ENCODE assay signal across 7 cellular contexts in the genomic region with DNA sequence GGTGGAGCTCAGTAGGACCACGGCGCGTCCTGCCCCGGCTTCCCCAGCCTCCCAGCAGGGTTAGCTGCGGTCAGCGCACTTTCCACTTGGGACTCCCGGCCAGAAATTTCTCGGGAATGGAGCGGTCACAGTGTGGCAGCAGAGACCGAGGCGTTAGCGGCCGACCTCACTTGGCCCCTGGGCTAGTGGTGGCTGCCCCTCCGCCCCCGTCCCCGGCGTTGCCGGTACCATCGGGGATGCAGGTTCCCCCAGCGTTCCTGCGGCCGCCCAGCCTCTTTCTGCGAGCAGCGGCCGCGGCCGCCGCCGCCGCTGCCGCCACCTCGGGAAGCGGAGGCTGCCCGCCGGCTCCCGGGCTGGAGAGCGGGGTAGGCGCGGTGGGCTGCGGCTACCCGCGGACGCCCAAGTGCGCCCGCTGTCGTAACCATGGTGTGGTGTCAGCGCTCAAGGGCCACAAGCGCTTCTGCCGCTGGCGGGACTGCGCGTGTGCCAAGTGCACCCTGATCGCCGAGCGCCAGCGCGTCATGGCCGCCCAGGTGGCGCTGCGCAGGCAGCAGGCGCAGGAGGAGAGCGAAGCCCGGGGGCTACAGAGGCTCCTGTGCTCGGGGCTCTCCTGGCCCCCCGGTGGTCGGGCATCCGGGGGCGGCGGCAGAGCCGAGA. TPM values are rescaled to one million over a fixed set of nuclear protein-coding genes. Genes with fewer than 3 reads are reported as not detected.
DNase-seq lines count a peak whose midpoint lies in the region; ATAC-seq and TF ChIP-seq lines count a peak whose summit lies in the region.

No MANE protein-coding gene starts in this region.

- TF ChIP-seq POLR2A in vagina (IDR thresholded peaks at IDR 0.05): no peak

- H3K27me3 ChIP-seq in vagina: no peaks in the 10 kb centered on the region

- peaks cover 42% of the 10 kb centered on the region for H3K27me3 Mint-ChIP-seq in activated naive CD4-positive, alpha-beta T cell treated with anti-CD3 and anti-CD28 coated beads for 36 hours (ENCODE audit: low read depth)

- H3K27ac ChIP-seq in vagina: peak overlapping the region; percentile 49

- H3K4me3 Mint-ChIP-seq in activated naive CD4-positive, alpha-beta T cell treated with anti-CD3 and anti-CD28 coated beads for 36 hours: peak overlapping the region; percentile 56

- peak; percentile 93 for ATAC-seq in GM18498 (IDR thresholded peaks at IDR 0.05; ENCODE audit: unreplicated experiment)
- ATAC-seq in HG02943 (IDR thresholded peaks at IDR 0.05; ENCODE audit: low read depth, unreplicated experiment): peak; percentile 57

- H3K4me3 ChIP-seq in vagina: peak overlapping the region; percentile 54 to 68

- CTCF ChIA-PET in activated naive CD4-positive, alpha-beta T cell treated with anti-CD3 and anti-CD28 coated beads for 36 hours (lab: Charles Lee): no interaction called here

- H3K9me3 Mint-ChIP-seq in activated naive CD4-positive, alpha-beta T cell treated with anti-CD3 and anti-CD28 coated beads for 36 hours: no peaks in the 10 kb centered on the region

- no peaks in the 10 kb centered on the region for H3K36me3 Mint-ChIP-seq in activated naive CD4-positive, alpha-beta T cell treated with anti-CD3 and anti-CD28 coated beads for 36 hours (ENCODE audit: low read depth)

- DNase-seq in NCI-H460 (ENCODE audit: extremely low read depth, low read depth) (peak; percentile 61), glomerular visceral epithelial cell (ENCODE audit: extremely low spot score) (peak; percentile 83), occipital lobe (lab: John Stamatoyannopoulos, UW) (peak; percentile 35), vagina (ENCODE audit: extremely low spot score in 2 of 2) (no peak)
- peak; percentile 38 for DNase-seq in activated naive CD4-positive, alpha-beta T cell treated with anti-CD3 and anti-CD28 coated beads for 36 hours

- intact Hi-C loops in activated naive CD4-positive, alpha-beta T cell treated with anti-CD3 and anti-CD28 coated beads for 36 hours (cut with micrococcal nuclease): no loop called here
- intact Hi-C loops in vagina (cut with DNase I): no loop called here

- H3K9me3 ChIP-seq in vagina: no peaks in the 10 kb centered on the region

- H3K4me1 ChIP-seq in vagina: peaks cover 4% of the 10 kb centered on the region

- no peak for TF ChIP-seq CTCF in vagina (IDR thresholded peaks at IDR 0.05)

- no peaks in the 10 kb centered on the region for H3K36me3 ChIP-seq in vagina

- H3K27ac Mint-ChIP-seq in activated naive CD4-positive, alpha-beta T cell treated with anti-CD3 and anti-CD28 coated beads for 36 hours: no peak overlapping the region

- H3K4me1 Mint-ChIP-seq in activated naive CD4-positive, alpha-beta T cell treated with anti-CD3 and anti-CD28 coated beads for 36 hours (ENCODE audit: low read depth): peaks cover 5% of the 10 kb centered on the region

RNA-seq across cellular contexts. Expression of a gene that starts 0.5 kb away (rescaled TPM):
- 1.3 and 1.4 TPM in 2 replicates for total RNA-seq in NCI-H460 (2014; rRNA removed; shearing (Covaris generic))
- polyA plus RNA-seq in NCI-H460 (2014; cell fraction: nucleus; rRNA removed): 0.19 and 0.21 TPM in 2 replicates
- not detected for total RNA-seq in activated naive CD4-positive, alpha-beta T cell treated with anti-CD3 and anti-CD28 coated beads for 36 hours
- 0.62 TPM for total RNA-seq in occipital lobe
- 0.25 TPM for total RNA-seq in vagina

Comparison
In these comparisons a context has a peak if more than half of its experiments do, and no peak if none do; other contexts are left out.
1. DNase-seq: peak in NCI-H460 (single experiment), activated naive CD4-positive, alpha-beta T cell treated with anti-CD3 and anti-CD28 coated beads for 36 hours (single experiment), glomerular visceral epithelial cell (single experiment) and occipital lobe (single experiment); none in vagina (0 of 2).